In genomic region chr5:68683632-68684035, GRCh38 we compare ENCODE assay signal across 1 cellular context.
TF ChIP-seq lines count a peak whose summit lies in the region.

No MANE protein-coding gene starts in this region.

TF ChIP-seq in GM12878, 131 proteins besides CTCF, POLR2A, EP300 and RAD21 (continued from another document):
- no peak for TF ChIP-seq ZNF592 (IDR thresholded peaks at IDR 0.05)
TF ChIP-seq in GM12878: peak in this region for 1.
